Comparison of ENCODE assay signal across 14 cellular contexts in genomic region chr17:63420868-63421680, GRCh38. TPM values are rescaled to one million over a fixed set of nuclear protein-coding genes. Genes with fewer than 3 reads are reported as not detected.
A peak's percentile ranks its signal among the peaks of the same experiment; 100 is the strongest.
DNase-seq lines count a peak whose midpoint lies in the region; ATAC-seq and TF ChIP-seq lines count a peak whose summit lies in the region.
"Had no signal": no experiment of that assay in that cellular context is flagged by ENCODE, and none has a peak within 500 bp of the region (broad histone marks: within the 10 kb centered on the region; RNA-seq: fewer than 3 reads in every experiment).

No MANE protein-coding gene starts in this region.

- no peak for TF ChIP-seq CTCF in RWPE1 (conservative IDR thresholded peaks at IDR 0.05; ENCODE audit: low read depth)
- no peak for TF ChIP-seq CTCF in glutamatergic neuron (IDR thresholded peaks at IDR 0.05; ENCODE audit: partially characterized antibody, unreplicated experiment)

- H3K27me3 Mint-ChIP-seq in activated naive CD4-positive, alpha-beta T cell treated with anti-CD3 and anti-CD28 coated beads, Interleukin-2, amount 10 ng/mL, durations not matched to agents 7 days and 5 days = peaks cover 52% of the 10 kb centered on the region
- H3K27me3 Mint-ChIP-seq in glutamatergic neuron (ENCODE audit: unreplicated experiment) = peaks cover 9% of the 10 kb centered on the region

- H3K9me3 Mint-ChIP-seq in activated naive CD4-positive, alpha-beta T cell treated with anti-CD3 and anti-CD28 coated beads, Interleukin-2, amount 10 ng/mL, durations not matched to agents 7 days and 5 days = no peaks in the 10 kb centered on the region
- no peaks in the 10 kb centered on the region for H3K9me3 Mint-ChIP-seq in activated naive CD4-positive, alpha-beta T cell treated with anti-CD3 and anti-CD28 coated beads, Interleukin-2, amount 50 U/mL, for 72 hours
- H3K9me3 Mint-ChIP-seq in glutamatergic neuron (ENCODE audit: unreplicated experiment) = peaks cover 14% of the 10 kb centered on the region
- H3K9me3 Mint-ChIP-seq: CD8-positive, alpha-beta memory T cell had no signal

- H3K4me1 Mint-ChIP-seq in activated naive CD4-positive, alpha-beta T cell treated with anti-CD3 and anti-CD28 coated beads, Interleukin-2, amount 10 ng/mL, durations not matched to agents 7 days and 5 days = peaks cover 39% of the 10 kb centered on the region
- peaks cover 42% of the 10 kb centered on the region for H3K4me1 Mint-ChIP-seq in glutamatergic neuron (ENCODE audit: low read depth, unreplicated experiment)

- no peaks in the 10 kb centered on the region for H3K36me3 Mint-ChIP-seq in activated naive CD4-positive, alpha-beta T cell treated with anti-CD3 and anti-CD28 coated beads, Interleukin-2, amount 10 ng/mL, durations not matched to agents 7 days and 5 days
- H3K36me3 Mint-ChIP-seq in activated naive CD4-positive, alpha-beta T cell treated with anti-CD3 and anti-CD28 coated beads, Interleukin-2, amount 50 U/mL, for 72 hours = peaks cover 0 to 10% of the 10 kb centered on the region in 2 donors
- peaks cover 15% of the 10 kb centered on the region for H3K36me3 Mint-ChIP-seq in glutamatergic neuron (ENCODE audit: unreplicated experiment)

- peak overlapping the region; percentile 6; the same call in 1 of the 2 replicates for H3K27ac ChIP-seq in RWPE1
- H3K27ac ChIP-seq: PC-9 had no signal

- POLR2A ChIA-PET in RWPE1 (lab: Yijun Ruan, JAX; ENCODE audit: low non-redundant PET) = no interaction called here

- peak overlapping the region; percentile 83 for H3K27ac Mint-ChIP-seq in activated naive CD4-positive, alpha-beta T cell treated with anti-CD3 and anti-CD28 coated beads, Interleukin-2, amount 10 ng/mL, durations not matched to agents 7 days and 5 days
- H3K27ac Mint-ChIP-seq in activated naive CD4-positive, alpha-beta T cell treated with anti-CD3 and anti-CD28 coated beads, Interleukin-2, amount 50 U/mL, for 72 hours = peak overlapping the region in 1 of 2 donors; percentile 84
- peak overlapping the region; percentile 84 for H3K27ac Mint-ChIP-seq in glutamatergic neuron (ENCODE audit: unreplicated experiment)

- no peak overlapping the region for H3K4me3 Mint-ChIP-seq in activated naive CD4-positive, alpha-beta T cell treated with anti-CD3 and anti-CD28 coated beads, Interleukin-2, amount 10 ng/mL, durations not matched to agents 7 days and 5 days
- peak overlapping the region; percentile 71 for H3K4me3 Mint-ChIP-seq in glutamatergic neuron (ENCODE audit: unreplicated experiment)

- no peak for DNase-seq in activated naive CD4-positive, alpha-beta T cell treated with anti-CD3 and anti-CD28 coated beads, Interleukin-2, amount 10 ng/mL, durations not matched to agents 7 days and 5 days
- no peak for DNase-seq in activated naive CD4-positive, alpha-beta T cell treated with anti-CD3 and anti-CD28 coated beads, Interleukin-2, amount 50 U/mL, for 72 hours (ENCODE audit: low spot score in 2 of 2)
- no peak for DNase-seq in RWPE1 (ENCODE audit: low spot score)
- DNase-seq in glutamatergic neuron = no peak
- DNase-seq in ureter (ENCODE audit: low spot score) = peak; percentile 41
- DNase-seq: CD8-positive, alpha-beta memory T cell; Karpas-422; MM.1S; NCI-H187 treated with DMSO at 0.1 percent for 48 hours; NCI-H446; PC-9 had no signal

- CTCF ChIA-PET in activated naive CD4-positive, alpha-beta T cell treated with anti-CD3 and anti-CD28 coated beads, Interleukin-2, amount 10 ng/mL, durations not matched to agents 7 days and 5 days (lab: Charles Lee) = interaction anchor here (18.5 kb wide), 1 partner anchor 191 kb away, joined by 273 read pairs; no protein-coding TSS in a partner anchor
- CTCF ChIA-PET in RWPE1 (lab: Yijun Ruan, JAX) = no interaction called here

- no peak for ATAC-seq in activated naive CD4-positive, alpha-beta T cell treated with anti-CD3 and anti-CD28 coated beads, Interleukin-2, amount 50 U/mL, for 72 hours
- ATAC-seq in GM21390 (IDR thresholded peaks at IDR 0.05; ENCODE audit: unreplicated experiment) (no peak), GM18520 (IDR thresholded peaks at IDR 0.05; ENCODE audit: unreplicated experiment) (no peak)
- ATAC-seq: HepG2 had no signal

RNA-seq across cellular contexts. Expression of gene CYB561, which starts 25.0 kb away (rescaled TPM):
- 1 to 10 TPM in 1 of 2 donors, under 1 TPM in 1; 0.27 to 2.7 TPM for total RNA-seq in activated naive CD4-positive, alpha-beta T cell treated with anti-CD3 and anti-CD28 coated beads, Interleukin-2, amount 50 U/mL, for 72 hours
- total RNA-seq in glutamatergic neuron (ENCODE audit: unreplicated experiment) (17.2 TPM), ureter (70.8 TPM)

RNA-seq across cellular contexts. Expression of gene ACE, which starts 55.8 kb away (rescaled TPM):
- under 1 TPM; 0.39 to 0.66 TPM for total RNA-seq in activated naive CD4-positive, alpha-beta T cell treated with anti-CD3 and anti-CD28 coated beads, Interleukin-2, amount 50 U/mL, for 72 hours
- total RNA-seq in glutamatergic neuron (ENCODE audit: unreplicated experiment) (3.7 TPM), ureter (7.5 TPM)
